Comparison of ENCODE assay signal across 5 cellular contexts in genomic region chr7:129385598-129385997, GRCh38.
"Had no signal": no experiment of that assay in that cellular context is flagged by ENCODE, and none has a peak within 500 bp of the region (broad histone marks: within the 10 kb centered on the region; RNA-seq: fewer than 3 reads in every experiment).

No MANE protein-coding gene starts in this region.

- DNase-seq: H9, HCEC 1CT had no signal

- H3K27ac ChIP-seq: GM23248 had no signal

- H2AFZ ChIP-seq: GM23248 had no signal

- ATAC-seq: HepG2, K562 had no signal

- H3K4me3 Mint-ChIP-seq: H9 had no signal

- H3K27ac Mint-ChIP-seq: H9 had no signal

- H3K4me3 ChIP-seq: GM23248, K562 had no signal

- H3K9ac ChIP-seq: GM23248 had no signal

- H3K9me3 Mint-ChIP-seq: H9 had no signal
